In genomic region chr17:37787055-37787720, GRCh38 we compare ENCODE assay signal across 14 cellular contexts. TPM values are rescaled to one million over a fixed set of nuclear protein-coding genes. Genes with fewer than 3 reads are reported as not detected.
DNase-seq lines count a peak whose midpoint lies in the region; TF ChIP-seq lines count a peak whose summit lies in the region.
"Had no signal": no experiment of that assay in that cellular context is flagged by ENCODE, and none has a peak within 500 bp of the region (broad histone marks: within the 10 kb centered on the region; RNA-seq: fewer than 3 reads in every experiment).

No MANE protein-coding gene starts in this region.

- WGBS in transverse colon (ENCODE audit: low coverage in 1 of 2), 2 donors, result 23 to 40% methylated on average over 3 to 8 of the region's 8 CpGs
- 37% methylated on average over 5 to 6 of the region's 8 CpGs for WGBS in esophagus squamous epithelium, 2 donors

- no peak for TF ChIP-seq POLR2A in breast epithelium (IDR thresholded peaks at IDR 0.05)
- no peak for TF ChIP-seq POLR2A in transverse colon (IDR thresholded peaks at IDR 0.05)
- no peak for TF ChIP-seq POLR2A in esophagus squamous epithelium (IDR thresholded peaks at IDR 0.05)

- H3K9me3 ChIP-seq in breast epithelium (no peaks in the 10 kb centered on the region), transverse colon (no peaks in the 10 kb centered on the region), esophagus squamous epithelium (no peaks in the 10 kb centered on the region)
- H3K9me3 ChIP-seq: thyroid gland had no signal

- H3K36me3 Mint-ChIP-seq in MCF 10A (ENCODE audit: insufficient read depth, unreplicated experiment) (no peaks in the 10 kb centered on the region), glutamatergic neuron (ENCODE audit: unreplicated experiment) (no peaks in the 10 kb centered on the region)

- BruUV-seq in MCF 10A (replicated peaks; lab: Mats Ljungman, UMichigan), result no TSS peak

- H3K9me3 Mint-ChIP-seq in MCF 10A (ENCODE audit: unreplicated experiment) (peaks cover 7% of the 10 kb centered on the region), glutamatergic neuron (ENCODE audit: unreplicated experiment) (peaks cover 2% of the 10 kb centered on the region)
- H3K9me3 Mint-ChIP-seq: dendritic cell treated with granulocyte-macrophage colony-stimulating factor and Interleukin-4, amounts not matched to agents 40 ng/mL and 50 ng/mL, for 4 days had no signal

- H3K4me1 ChIP-seq in breast epithelium (no peaks in the 10 kb centered on the region), transverse colon (peaks cover 0 to 35% (median 18%) of the 10 kb centered on the region in 4 donors), esophagus squamous epithelium (no peaks in the 10 kb centered on the region)
- H3K4me1 ChIP-seq: thyroid gland had no signal

- no peak overlapping the region for H3K4me3 Mint-ChIP-seq in MCF 10A (ENCODE audit: unreplicated experiment)
- no peak overlapping the region for H3K4me3 Mint-ChIP-seq in glutamatergic neuron (ENCODE audit: unreplicated experiment)
- H3K4me3 Mint-ChIP-seq: dendritic cell treated with granulocyte-macrophage colony-stimulating factor and Interleukin-4, amounts not matched to agents 40 ng/mL and 50 ng/mL, for 4 days had no signal

- no peaks in the 10 kb centered on the region for H3K36me3 ChIP-seq in breast epithelium
- H3K36me3 ChIP-seq in transverse colon, result no peaks in the 10 kb centered on the region
- no peaks in the 10 kb centered on the region for H3K36me3 ChIP-seq in esophagus squamous epithelium
- H3K36me3 ChIP-seq: thyroid gland had no signal

- no peak overlapping the region for H3K4me3 ChIP-seq in breast epithelium
- H3K4me3 ChIP-seq in astrocyte of the cerebellum (ENCODE audit: low read depth, low read length), result no peak overlapping the region
- H3K4me3 ChIP-seq in transverse colon, result no peak overlapping the region
- H3K4me3 ChIP-seq in esophagus squamous epithelium, result no peak overlapping the region
- H3K4me3 ChIP-seq: thyroid gland had no signal

- H3K27ac Mint-ChIP-seq in MCF 10A (ENCODE audit: low read depth, unreplicated experiment) (no peak overlapping the region), glutamatergic neuron (ENCODE audit: unreplicated experiment) (no peak overlapping the region)
- H3K27ac Mint-ChIP-seq: dendritic cell treated with granulocyte-macrophage colony-stimulating factor and Interleukin-4, amounts not matched to agents 40 ng/mL and 50 ng/mL, for 4 days had no signal

- POLR2A ChIA-PET in MCF 10A (lab: Yijun Ruan, JAX), result interaction anchor here (0.9 kb wide), 1 partner anchor 139 kb away, joined by 3 read pairs; no protein-coding TSS in a partner anchor

- TF ChIP-seq CTCF in MCF 10A (IDR thresholded peaks at IDR 0.05; ENCODE audit: unreplicated experiment), result no peak
- TF ChIP-seq CTCF in breast epithelium (IDR thresholded peaks at IDR 0.05), result no peak
- TF ChIP-seq CTCF in astrocyte of the cerebellum (IDR thresholded peaks at IDR 0.05; ENCODE audit: low read depth, low read length, missing control alignments), result no peak
- no peak for TF ChIP-seq CTCF in transverse colon (IDR thresholded peaks at IDR 0.05)
- TF ChIP-seq CTCF in glutamatergic neuron (IDR thresholded peaks at IDR 0.05; ENCODE audit: partially characterized antibody, unreplicated experiment), result no peak
- no peak for TF ChIP-seq CTCF in esophagus squamous epithelium (IDR thresholded peaks at IDR 0.05)

- no peak for TF ChIP-seq EP300 in transverse colon (IDR thresholded peaks at IDR 0.05; ENCODE audit: low read depth)

- CTCF ChIA-PET in MCF 10A (lab: Yijun Ruan, JAX), result no interaction called here

- in situ Hi-C loops in astrocyte of the cerebellum (cut with HindIII; ENCODE audit: low sequenced_read_pairs) (no loop called here), transverse colon (cut with MboI; ENCODE audit: low pct_ligation_motif_present in 1 of 4, low pct_unique_long_range_greater_than_20kb in 1 of 4, low sequenced_read_pairs in 3 of 4) (no loop called here)

- peak; percentile 48 for DNase-seq in MCF 10A (ENCODE audit: unreplicated experiment)
- DNase-seq in breast epithelium (ENCODE audit: low spot score in 2 of 2), result no peak
- DNase-seq in astrocyte of the cerebellum (ENCODE audit: low read depth), result peak; percentile 32
- DNase-seq in left kidney (ENCODE audit: low read depth, low spot score), result peak; percentile 85
- peak; percentile 88 for DNase-seq in transverse colon
- DNase-seq in activated T-cell treated with anti-CD3 and anti-CD28 coated beads, Interleukin-2, amount 50 U/mL, for 48 hours, result no peak
- no peak for DNase-seq in glutamatergic neuron
- no peak for DNase-seq in esophagus squamous epithelium (lab: John Stamatoyannopoulos, UW)
- DNase-seq: activated CD4-positive, alpha-beta T cell treated with anti-CD3 and anti-CD28 coated beads for 48 hours; NCI-H1048; thyroid gland had no signal

- no peaks in the 10 kb centered on the region for H3K4me1 Mint-ChIP-seq in MCF 10A (ENCODE audit: insufficient read depth, unreplicated experiment)
- no peaks in the 10 kb centered on the region for H3K4me1 Mint-ChIP-seq in glutamatergic neuron (ENCODE audit: low read depth, unreplicated experiment)

- peaks cover 0 to 45% of the 10 kb centered on the region in 2 donors for H3K27me3 ChIP-seq in breast epithelium
- H3K27me3 ChIP-seq in transverse colon, result peaks cover 8% of the 10 kb centered on the region
- H3K27me3 ChIP-seq in esophagus squamous epithelium, result peaks cover 0 to 66% (median 0%) of the 10 kb centered on the region in 4 donors
- H3K27me3 ChIP-seq: thyroid gland had no signal

- H3K27ac ChIP-seq in breast epithelium, result no peak overlapping the region
- H3K27ac ChIP-seq in transverse colon, result peak overlapping the region; percentile 68 to 79 (median 76)
- no peak overlapping the region for H3K27ac ChIP-seq in esophagus squamous epithelium
- H3K27ac ChIP-seq: thyroid gland had no signal

- H3K27me3 Mint-ChIP-seq in MCF 10A (ENCODE audit: insufficient read depth, unreplicated experiment), result peaks cover 40% of the 10 kb centered on the region
- peaks cover 1% of the 10 kb centered on the region for H3K27me3 Mint-ChIP-seq in glutamatergic neuron (ENCODE audit: unreplicated experiment)

- intact Hi-C loops in MCF 10A (cut with micrococcal nuclease), result no loop called here
- intact Hi-C loops in breast epithelium (cut with DNase I; ENCODE audit: low total_unique reads), result no loop called here
- intact Hi-C loops in transverse colon (cut with DNase I; ENCODE audit: low total_unique reads), result no loop called here
- intact Hi-C loops in esophagus squamous epithelium (cut with DNase I), result no loop called here

RNA-seq across cellular contexts. Expression of gene HNF1B, which starts 42.3 kb away (rescaled TPM):
- total RNA-seq in MCF 10A (2022), result not detected in 2 replicates
- under 1 TPM in 1 of 3 donors, not detected in 2; 0.33 TPM for total RNA-seq in breast epithelium
- total RNA-seq in transverse colon, result 10 to 100 TPM; 22.7 to 35.2 (median 24.9) TPM
- not detected for total RNA-seq in glutamatergic neuron (ENCODE audit: unreplicated experiment)
- not detected for total RNA-seq in esophagus squamous epithelium
- total RNA-seq: mononuclear cell, sciatic nerve, thyroid gland had no signal

Comparison
In these comparisons a context has a peak if more than half of its experiments do, and no peak if none do; other contexts are left out.
1. DNase-seq: peak in MCF 10A (single experiment), astrocyte of the cerebellum (single experiment), left kidney (single experiment) and transverse colon (single experiment); none in breast epithelium (0 of 2), activated T-cell treated with anti-CD3 and anti-CD28 coated beads, Interleukin-2, amount 50 U/mL, for 48 hours (0 of 2), glutamatergic neuron (single experiment) and esophagus squamous epithelium (single experiment).
2. H3K27ac ChIP-seq: peak in transverse colon (4 of 4); none in breast epithelium (0 of 2) and esophagus squamous epithelium (0 of 4).
3. RNA of gene HNF1B, which starts 42.3 kb away (total RNA-seq): 22.7 to 35.2 TPM in transverse colon; not detected in MCF 10A, 0.33 TPM in breast epithelium, not detected in glutamatergic neuron (single experiment) and not detected in esophagus squamous epithelium; every median in the first group is over 10 times any median in the second.